ENCODE assay signal across 24 cellular contexts in genomic region chr7:13898957-13899670, GRCh38.
A peak's percentile ranks its signal among the peaks of the same experiment; 100 is the strongest.
DNase-seq lines count a peak whose midpoint lies in the region; ATAC-seq and TF ChIP-seq lines count a peak whose summit lies in the region.
"Had no signal": no experiment of that assay in that cellular context is flagged by ENCODE, and none has a peak within 500 bp of the region (broad histone marks: within the 10 kb centered on the region; RNA-seq: fewer than 3 reads in every experiment).

No MANE protein-coding gene starts in this region.

- POLR2A ChIA-PET in A673 (lab: Charles Lee; ENCODE audit: low non-redundant PET): no interaction called here
- POLR2A ChIA-PET in CD4-positive, alpha-beta T cell (lab: Charles Lee): no interaction called here

- H3K4me1 ChIP-seq in A673 (ENCODE audit: insufficient read depth, low read length, poor library complexity, severe bottlenecking) (peaks cover 27% of the 10 kb centered on the region), GM23338 (ENCODE audit: insufficient read depth) (0 out of 2 replicates have a peak, but pooled peaks cover 4% of the 10 kb centered on the region), HAP-1 (peaks cover 2% of the 10 kb centered on the region; the same call in 1 of the 2 replicates)

- TF ChIP-seq CTCF in A673 (conservative IDR thresholded peaks at IDR 0.05; ENCODE audit: low read depth, low read length) (no peak), GM23338 (conservative IDR thresholded peaks at IDR 0.05; ENCODE audit: low read depth in 2 of 2) (no peak), VCaP (conservative IDR thresholded peaks at IDR 0.05) (no peak), osteocyte (IDR thresholded peaks at IDR 0.05) (no peak)
- TF ChIP-seq CTCF in CD4-positive, alpha-beta T cell (IDR thresholded peaks at IDR 0.05): no peak

- H3K36me3 Mint-ChIP-seq in GM23338 (ENCODE audit: low read depth) (peaks cover 52% of the 10 kb centered on the region), osteocyte (ENCODE audit: unreplicated experiment) (no peaks in the 10 kb centered on the region)
- H3K36me3 Mint-ChIP-seq in CD4-positive, alpha-beta T cell (ENCODE audit: low read depth): no peaks in the 10 kb centered on the region
- H3K36me3 Mint-ChIP-seq: CD8-positive, alpha-beta T cell had no signal

- DNase-seq in A673 (ENCODE audit: low spot score) (no peak), GM23338 (ENCODE audit: low spot score) (no peak), left colon (no peak), osteocyte (ENCODE audit: extremely low spot score, unreplicated experiment) (no peak), HAP-1 (ENCODE audit: low spot score in 2 of 2) (no peak)
- DNase-seq in CD4-positive, alpha-beta T cell: no peak
- DNase-seq: activated CD8-positive, alpha-beta memory T cell treated with anti-CD3 and anti-CD28 coated beads, Interleukin-2, amount 50 U/mL, for 4 hours; CD8-positive, alpha-beta T cell; dermis blood vessel endothelial cell; DMS79 treated with DMSO at 0.1 percent for 48 hours; hippocampal formation; midbrain; NCI-H1105; NCI-H2029 treated with DMSO at 0.1 percent for 48 hours; NCI-H510A; SHP77; small intestine; stimulated activated naive CD8-positive, alpha-beta T cell treated with anti-CD3 and anti-CD28 coated beads, Interleukin-15, amount 100 ng/mL, for 72 hours; upper lobe of left lung had no signal

- intact Hi-C loops in A673 (cut with micrococcal nuclease; ENCODE audit: unreplicated experiment): no loop called here
- intact Hi-C loops in left colon (cut with DNase I, micrococcal nuclease): no loop called here
- intact Hi-C loops in CD4-positive, alpha-beta T cell (cut with DNase I, micrococcal nuclease): no loop called here

- no peaks in the 10 kb centered on the region; the same call in 1 of the 2 replicates for H4K20me1 ChIP-seq in GM23338 (replicated peaks; ENCODE audit: insufficient read depth)

- ATAC-seq in GM23338: no peak
- peak; percentile 68 for ATAC-seq in left colon
- ATAC-seq in CD4-positive, alpha-beta T cell (ENCODE audit: poor library complexity): no peak
- ATAC-seq in HG02938 (IDR thresholded peaks at IDR 0.05; ENCODE audit: unreplicated experiment): no peak
- ATAC-seq: CD8-positive, alpha-beta T cell; stimulated activated naive CD8-positive, alpha-beta T cell treated with anti-CD3 and anti-CD28 coated beads, Interleukin-15, amount 100 ng/mL, for 72 hours had no signal

- H3K4me1 Mint-ChIP-seq in GM23338 (peaks cover 4% of the 10 kb centered on the region; the same call in 2 of the 3 replicates), osteocyte (ENCODE audit: unreplicated experiment) (peaks cover 6% of the 10 kb centered on the region)
- no peaks in the 10 kb centered on the region for H3K4me1 Mint-ChIP-seq in CD4-positive, alpha-beta T cell (ENCODE audit: low read depth)
- H3K4me1 Mint-ChIP-seq: nephron; stimulated activated naive CD8-positive, alpha-beta T cell treated with anti-CD3 and anti-CD28 coated beads, Interleukin-15, amount 100 ng/mL, for 72 hours had no signal

- no peaks in the 10 kb centered on the region for H3K9me2 ChIP-seq in GM23338 (ENCODE audit: insufficient read depth)

- H3K27me3 ChIP-seq in A673 (replicated peaks; ENCODE audit: insufficient read depth, low read depth, low read length, poor library complexity) (no peaks in the 10 kb centered on the region), GM23338 (ENCODE audit: insufficient read depth) (no peaks in the 10 kb centered on the region), HAP-1 (ENCODE audit: low read depth) (no peaks in the 10 kb centered on the region)
- no peaks in the 10 kb centered on the region for H3K27me3 ChIP-seq in CD4-positive, alpha-beta T cell (ENCODE audit: control insufficient read depth, insufficient read depth, low read length)
- H3K27me3 ChIP-seq: upper lobe of left lung had no signal

- no peak overlapping the region for H3K4me3 ChIP-seq in A673 (ENCODE audit: low read depth, low read length, poor library complexity, severe bottlenecking)
- H3K4me3 ChIP-seq in GM23338: no peak overlapping the region
- H3K4me3 ChIP-seq in HAP-1: no peak overlapping the region
- H3K4me3 ChIP-seq: upper lobe of left lung had no signal

- H3F3A ChIP-seq in GM23338 (replicated peaks; ENCODE audit: low read depth): no peaks in the 10 kb centered on the region

- H3K4me2 ChIP-seq in GM23338: no peak overlapping the region

- H3K27ac ChIP-seq in A673 (ENCODE audit: low read depth, low read length, poor library complexity, severe bottlenecking) (peak overlapping the region; percentile 49), GM23338 (ENCODE audit: low read depth) (no peak overlapping the region), VCaP (peak overlapping the region; percentile 87)
- no peak overlapping the region for H3K27ac ChIP-seq in CD4-positive, alpha-beta T cell (ENCODE audit: low read depth, low read length)
- H3K27ac ChIP-seq: epithelial cell of prostate, upper lobe of left lung had no signal

- CTCF ChIA-PET in A673 (lab: Charles Lee): no interaction called here
- CTCF ChIA-PET in CD4-positive, alpha-beta T cell (lab: Charles Lee): no interaction called here

- H2AFZ ChIP-seq in GM23338: no peak overlapping the region

- no TSS peak for BruUV-seq in A673 (replicated peaks; lab: Mats Ljungman, UMichigan)

- no peaks in the 10 kb centered on the region for H3K9me3 ChIP-seq in A673 (ENCODE audit: low read depth, low read length, poor library complexity, severe bottlenecking)
- no peaks in the 10 kb centered on the region for H3K9me3 ChIP-seq in CD4-positive, alpha-beta T cell (ENCODE audit: control insufficient read depth, low read length)
- no peaks in the 10 kb centered on the region for H3K9me3 ChIP-seq in HAP-1
- H3K9me3 ChIP-seq: upper lobe of left lung had no signal

- H3K4me3 Mint-ChIP-seq in GM23338: no peak overlapping the region
- no peak overlapping the region for H3K4me3 Mint-ChIP-seq in CD4-positive, alpha-beta T cell
- H3K4me3 Mint-ChIP-seq in osteocyte (ENCODE audit: unreplicated experiment): no peak overlapping the region
- H3K4me3 Mint-ChIP-seq: CD8-positive, alpha-beta T cell; nephron; stimulated activated naive CD8-positive, alpha-beta T cell treated with anti-CD3 and anti-CD28 coated beads, Interleukin-15, amount 100 ng/mL, for 72 hours; T-helper 1 cell treated with Interleukin-12 subunit alpha and Interleukin-12 subunit beta and Interleukin-4 antibody, amounts not matched to agents 30 μg/mL and 1 μg/mL, for 36 hours had no signal

- H3K79me2 ChIP-seq in GM23338 (replicated peaks; ENCODE audit: insufficient read depth): no peaks in the 10 kb centered on the region

- in situ Hi-C loops in HAP-1 (cut with MboI; ENCODE audit: low sequenced_read_pairs): no loop called here

- H3K9me3 Mint-ChIP-seq in GM23338 (no peaks in the 10 kb centered on the region), osteocyte (ENCODE audit: unreplicated experiment) (no peaks in the 10 kb centered on the region)
- peaks cover under 1% of the 10 kb centered on the region for H3K9me3 Mint-ChIP-seq in CD4-positive, alpha-beta T cell
- H3K9me3 Mint-ChIP-seq: CD8-positive, alpha-beta T cell; nephron; stimulated activated naive CD8-positive, alpha-beta T cell treated with anti-CD3 and anti-CD28 coated beads, Interleukin-15, amount 100 ng/mL, for 72 hours; T-helper 1 cell treated with Interleukin-12 subunit alpha and Interleukin-12 subunit beta and Interleukin-4 antibody, amounts not matched to agents 30 μg/mL and 1 μg/mL, for 36 hours had no signal

- H3K36me3 ChIP-seq in A673 (ENCODE audit: insufficient read depth, low read length, poor library complexity, severe bottlenecking) (no peaks in the 10 kb centered on the region), GM23338 (ENCODE audit: insufficient read depth) (peaks cover 15% of the 10 kb centered on the region), HAP-1 (replicated peaks) (no peaks in the 10 kb centered on the region)
- H3K36me3 ChIP-seq: upper lobe of left lung had no signal

- H3K27ac Mint-ChIP-seq in GM23338: peak overlapping the region; percentile 4; the same call in 1 of the 2 replicates
- H3K27ac Mint-ChIP-seq in CD4-positive, alpha-beta T cell: no peak overlapping the region
- no peak overlapping the region for H3K27ac Mint-ChIP-seq in osteocyte (ENCODE audit: unreplicated experiment)
- H3K27ac Mint-ChIP-seq: CD8-positive, alpha-beta T cell; T-helper 1 cell treated with Interleukin-12 subunit alpha and Interleukin-12 subunit beta and Interleukin-4 antibody, amounts not matched to agents 30 μg/mL and 1 μg/mL, for 36 hours had no signal

- peaks cover 1% of the 10 kb centered on the region for H3K27me3 Mint-ChIP-seq in GM23338 (ENCODE audit: insufficient read depth, low read depth, poor library complexity)
- no peaks in the 10 kb centered on the region for H3K27me3 Mint-ChIP-seq in CD4-positive, alpha-beta T cell
- H3K27me3 Mint-ChIP-seq in osteocyte (ENCODE audit: unreplicated experiment): no peaks in the 10 kb centered on the region
- H3K27me3 Mint-ChIP-seq: stimulated activated naive CD8-positive, alpha-beta T cell treated with anti-CD3 and anti-CD28 coated beads, Interleukin-15, amount 100 ng/mL, for 72 hours had no signal

TF ChIP-seq in GM23338, 12 proteins besides CTCF, POLR2A, EP300 and RAD21:
- TF ChIP-seq NANOG (IDR thresholded peaks at IDR 0.05; ENCODE audit: borderline replicate concordance) (no peak), REST (IDR thresholded peaks at IDR 0.05; ENCODE audit: unreplicated experiment) (no peak), CREB1 (CRISPR knock-in tag; IDR thresholded peaks at IDR 0.05; ENCODE audit: low read depth) (no peak)
TF ChIP-seq in GM23338: peak in this region for 0.

Comparison
In these comparisons a context has a peak if more than half of its experiments do, and no peak if none do; other contexts are left out.
1. H3K27ac ChIP-seq: peak in A673 (single experiment) and VCaP (single experiment); none in GM23338 (single experiment) and CD4-positive, alpha-beta T cell (single experiment).